In genomic region chr19:53102701-53103140, GRCh38 we compare ENCODE assay signal across 1 cellular context.
A peak's percentile ranks its signal among the peaks of the same experiment; 100 is the strongest.
TF ChIP-seq lines count a peak whose summit lies in the region.

No MANE protein-coding gene starts in this region.

TF ChIP-seq in K562, 482 proteins besides CTCF, POLR2A, EP300 and RAD21 (continued from another document):
- TF ChIP-seq MGA (IDR thresholded peaks at IDR 0.05) (peak; percentile 50; the same call in 1 of the 2 replicates), ZBTB49 (CRISPR knock-in tag; IDR thresholded peaks at IDR 0.05; ENCODE audit: borderline replicate concordance) (no peak), SRSF7 (optimal IDR thresholded peaks at IDR 0.05; ENCODE audit: low read depth, low read length) (no peak), HSF4 (CRISPR knock-in tag; IDR thresholded peaks at IDR 0.05; ENCODE audit: borderline replicate concordance) (no peak), ZNF41 (CRISPR knock-in tag; conservative IDR thresholded peaks at IDR 0.05) (no peak), CHD1 (IDR thresholded peaks at IDR 0.05; ENCODE audit: low read length) (peak; percentile 52)
